22 cellular contexts compared by ENCODE assay signal in the genomic region with DNA sequence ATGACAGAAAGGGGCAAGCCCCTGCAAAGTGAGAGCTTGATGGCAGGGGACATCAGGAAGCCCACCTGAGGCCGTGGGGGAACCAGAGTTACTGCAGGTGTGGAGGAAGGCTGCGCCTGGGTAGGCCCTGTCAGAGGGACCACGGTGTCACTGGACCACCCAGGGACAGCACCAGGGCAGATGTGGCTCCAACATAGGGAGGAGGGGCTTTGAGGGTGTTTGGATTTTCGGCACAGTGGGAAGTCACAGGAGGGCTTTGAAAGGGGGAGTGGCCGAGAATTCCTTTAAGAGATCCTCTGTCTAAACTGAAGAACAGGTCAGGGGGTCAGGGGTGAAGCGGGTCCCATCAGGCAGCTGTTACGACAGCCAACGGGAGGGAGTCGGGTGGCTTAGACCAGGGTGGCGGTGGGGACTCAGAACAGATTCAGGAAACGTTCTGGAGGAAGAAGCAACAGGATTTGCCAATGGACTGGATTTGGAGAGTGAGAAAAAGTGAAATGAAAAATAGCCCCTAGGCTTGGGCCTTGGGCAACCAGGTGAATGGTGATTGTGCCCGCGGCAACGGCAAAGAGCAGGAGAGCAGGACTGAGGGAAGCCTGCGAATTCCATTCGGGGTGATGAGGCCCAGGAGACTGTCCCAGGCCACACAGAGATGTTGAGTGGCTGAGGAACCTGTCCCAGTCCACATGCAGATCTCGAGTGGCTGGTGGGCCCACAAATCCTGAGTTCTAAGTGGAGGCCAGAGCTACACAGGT.
DNase-seq lines count a peak whose midpoint lies in the region; ATAC-seq, FAIRE-seq and TF ChIP-seq lines count a peak whose summit lies in the region.
"Had no signal": no experiment of that assay in that cellular context is flagged by ENCODE, and none has a peak within 500 bp of the region (broad histone marks: within the 10 kb centered on the region; RNA-seq: fewer than 3 reads in every experiment).

No MANE protein-coding gene starts in this region.

- no peak overlapping the region for H3K4me3 ChIP-seq in Caco-2 (ENCODE audit: low read depth, low read length)
- H3K4me3 ChIP-seq in pancreas = no peak overlapping the region
- H3K4me3 ChIP-seq: BLaER1 treated with 17β-estradiol and CSF1 and Interleukin-3, amounts not matched to agents 10 nM and 100 nM; HAP-1 had no signal

- no peaks in the 10 kb centered on the region for H3K27me3 ChIP-seq in Caco-2 (replicated peaks; ENCODE audit: control insufficient read depth, insufficient read depth, low read length)
- no peaks in the 10 kb centered on the region for H3K27me3 ChIP-seq in pancreas
- H3K27me3 ChIP-seq: BLaER1 treated with 17β-estradiol and CSF1 and Interleukin-3, amounts not matched to agents 10 nM and 100 nM had no signal

- peaks cover 25% of the 10 kb centered on the region for H3K4me1 Mint-ChIP-seq in Caco-2 (ENCODE audit: low read depth, unreplicated experiment)
- H3K4me1 Mint-ChIP-seq in activated T-helper 1 cell treated with anti-CD3 and anti-CD28 coated beads, Interleukin-12 subunit alpha, Interleukin-12 subunit beta, Interleukin-2, Interleukin-4 antibody, amounts not matched to agents 30 ng/mL and 10 ng/mL and 1 ng/mL, durations not matched to agents 14 hours and 24 hours and 36 hours (ENCODE audit: low read depth) = no peaks in the 10 kb centered on the region
- peaks cover 0 to 5% (median 0%) of the 10 kb centered on the region in 4 donors for H3K4me1 Mint-ChIP-seq in naive thymus-derived CD8-positive, alpha-beta T cell
- H3K4me1 Mint-ChIP-seq: CD4-positive, alpha-beta memory T cell had no signal

- H3K36me3 ChIP-seq in Caco-2 (ENCODE audit: control insufficient read depth, insufficient read depth, low read length) (peaks cover 3% of the 10 kb centered on the region), pancreas (no peaks in the 10 kb centered on the region)
- H3K36me3 ChIP-seq: BLaER1 treated with 17β-estradiol and CSF1 and Interleukin-3, amounts not matched to agents 10 nM and 100 nM; HAP-1 had no signal

- TF ChIP-seq CTCF in Caco-2 (IDR thresholded peaks at IDR 0.05; ENCODE audit: insufficient read depth in 1 of 2, low read depth in 1 of 2, low read length in 1 of 2, severe bottlenecking in 1 of 2, unreplicated experiment in 1 of 2) (no peak), pancreas (IDR thresholded peaks at IDR 0.05) (no peak), GM20000 (IDR thresholded peaks at IDR 0.05; ENCODE audit: extremely low read depth, missing control alignments) (no peak)

- FAIRE-seq in pancreas (lab: Jason Lieb, UNC) = no peak
- FAIRE-seq: HTR-8/SVneo had no signal

- peak overlapping the region; percentile 75 for H3K27ac Mint-ChIP-seq in Caco-2 (ENCODE audit: unreplicated experiment)
- H3K27ac Mint-ChIP-seq in activated T-helper 1 cell treated with anti-CD3 and anti-CD28 coated beads, Interleukin-12 subunit alpha, Interleukin-12 subunit beta, Interleukin-2, Interleukin-4 antibody, amounts not matched to agents 30 ng/mL and 10 ng/mL and 1 ng/mL, durations not matched to agents 14 hours and 24 hours and 36 hours = peak overlapping the region; percentile 34
- no peak overlapping the region for H3K27ac Mint-ChIP-seq in naive thymus-derived CD8-positive, alpha-beta T cell
- H3K27ac Mint-ChIP-seq: CD4-positive, alpha-beta memory T cell had no signal

- no peak for ATAC-seq in pancreas
- ATAC-seq in HG03354 (IDR thresholded peaks at IDR 0.05; ENCODE audit: poor library complexity, severe bottlenecking, unreplicated experiment) = no peak
- no peak for ATAC-seq in naive thymus-derived CD8-positive, alpha-beta T cell
- ATAC-seq: Panc1, SK-N-SH treated with all-trans-retinoic acid at 6 μM for 48 hours had no signal

- no peak for DNase-seq in Caco-2
- no peak for DNase-seq in activated T-helper 1 cell treated with anti-CD3 and anti-CD28 coated beads, Interleukin-12 subunit alpha, Interleukin-12 subunit beta, Interleukin-2, Interleukin-4 antibody, amounts not matched to agents 30 ng/mL and 10 ng/mL and 1 ng/mL, durations not matched to agents 14 hours and 24 hours and 36 hours (ENCODE audit: low spot score)
- peak; percentile 28 for DNase-seq in left kidney (ENCODE audit: low read depth, low spot score)
- DNase-seq in pancreas = no peak
- no peak for DNase-seq in GM20000 (ENCODE audit: low spot score)
- no peak for DNase-seq in NCI-H1930 (lab: John Stamatoyannopoulos, UW)
- DNase-seq in naive thymus-derived CD8-positive, alpha-beta T cell = no peak
- DNase-seq: 8988T; CD4-positive, alpha-beta memory T cell; GDM1; IMR-90; NCI-H1105 treated with DMSO at 0.1 percent for 48 hours; NCI-H2081 treated with DMSO at 0.1 percent for 48 hours; NCI-H2171 treated with DMSO at 0.1 percent for 48 hours; NCI-H524 treated with DMSO at 0.1 percent for 48 hours had no signal

- peaks cover 80% of the 10 kb centered on the region for H3K36me3 Mint-ChIP-seq in Caco-2 (ENCODE audit: insufficient read depth, unreplicated experiment)
- no peaks in the 10 kb centered on the region for H3K36me3 Mint-ChIP-seq in activated T-helper 1 cell treated with anti-CD3 and anti-CD28 coated beads, Interleukin-12 subunit alpha, Interleukin-12 subunit beta, Interleukin-2, Interleukin-4 antibody, amounts not matched to agents 30 ng/mL and 10 ng/mL and 1 ng/mL, durations not matched to agents 14 hours and 24 hours and 36 hours (ENCODE audit: low read depth)
- no peaks in the 10 kb centered on the region for H3K36me3 Mint-ChIP-seq in naive thymus-derived CD8-positive, alpha-beta T cell
- H3K36me3 Mint-ChIP-seq: CD4-positive, alpha-beta memory T cell had no signal

- BruUV-seq in Caco-2 (replicated peaks; lab: Mats Ljungman, UMichigan) = no TSS peak

- peak overlapping the region; percentile 31 to 79 (median 52) for H3K27ac ChIP-seq in pancreas
- H3K27ac ChIP-seq: BLaER1 treated with 17β-estradiol and CSF1 and Interleukin-3, amounts not matched to agents 10 nM and 100 nM; KMS-11 had no signal

- no peaks in the 10 kb centered on the region for H3K27me3 Mint-ChIP-seq in Caco-2 (ENCODE audit: insufficient read depth, unreplicated experiment)
- H3K27me3 Mint-ChIP-seq in activated T-helper 1 cell treated with anti-CD3 and anti-CD28 coated beads, Interleukin-12 subunit alpha, Interleukin-12 subunit beta, Interleukin-2, Interleukin-4 antibody, amounts not matched to agents 30 ng/mL and 10 ng/mL and 1 ng/mL, durations not matched to agents 14 hours and 24 hours and 36 hours (ENCODE audit: insufficient read depth) = no peaks in the 10 kb centered on the region
- H3K27me3 Mint-ChIP-seq in naive thymus-derived CD8-positive, alpha-beta T cell = peaks cover 0 to 32% (median 0%) of the 10 kb centered on the region in 5 donors
- H3K27me3 Mint-ChIP-seq: CD4-positive, alpha-beta memory T cell had no signal

- no peaks in the 10 kb centered on the region for H3K9me3 Mint-ChIP-seq in Caco-2 (ENCODE audit: unreplicated experiment)
- H3K9me3 Mint-ChIP-seq in activated T-helper 1 cell treated with anti-CD3 and anti-CD28 coated beads, Interleukin-12 subunit alpha, Interleukin-12 subunit beta, Interleukin-2, Interleukin-4 antibody, amounts not matched to agents 30 ng/mL and 10 ng/mL and 1 ng/mL, durations not matched to agents 14 hours and 24 hours and 36 hours = peaks cover 7% of the 10 kb centered on the region
- H3K9me3 Mint-ChIP-seq in naive thymus-derived CD8-positive, alpha-beta T cell = peaks cover 0 to 11% (median 0%) of the 10 kb centered on the region in 9 donors

- POLR2A ChIA-PET in Caco-2 (lab: Charles Lee) = no interaction called here
- POLR2A ChIA-PET in naive thymus-derived CD8-positive, alpha-beta T cell (lab: Charles Lee) = no interaction called here

- H3K4me3 Mint-ChIP-seq in Caco-2 (ENCODE audit: unreplicated experiment) = no peak overlapping the region
- no peak overlapping the region for H3K4me3 Mint-ChIP-seq in activated T-helper 1 cell treated with anti-CD3 and anti-CD28 coated beads, Interleukin-12 subunit alpha, Interleukin-12 subunit beta, Interleukin-2, Interleukin-4 antibody, amounts not matched to agents 30 ng/mL and 10 ng/mL and 1 ng/mL, durations not matched to agents 14 hours and 24 hours and 36 hours
- no peak overlapping the region for H3K4me3 Mint-ChIP-seq in naive thymus-derived CD8-positive, alpha-beta T cell
- H3K4me3 Mint-ChIP-seq: CD4-positive, alpha-beta memory T cell had no signal

- intact Hi-C loops in Caco-2 (cut with micrococcal nuclease; ENCODE audit: unreplicated experiment) (no loop called here), pancreas (cut with DNase I) (no loop called here)
- intact Hi-C loops in activated T-helper 1 cell treated with anti-CD3 and anti-CD28 coated beads, Interleukin-12 subunit alpha, Interleukin-12 subunit beta, Interleukin-2, Interleukin-4 antibody, amounts not matched to agents 30 ng/mL and 10 ng/mL and 1 ng/mL, durations not matched to agents 14 hours and 24 hours and 36 hours (cut with micrococcal nuclease) = no loop called here

- H3K9me3 ChIP-seq in Caco-2 (no peaks in the 10 kb centered on the region), pancreas (no peaks in the 10 kb centered on the region)
- H3K9me3 ChIP-seq: BLaER1 treated with 17β-estradiol and CSF1 and Interleukin-3, amounts not matched to agents 10 nM and 100 nM had no signal

- CTCF ChIA-PET in Caco-2 (lab: Charles Lee) = no interaction called here

- 84 to 90% methylated on average over 17 of the region's 17 CpGs for WGBS in pancreas, 2 donors

- H3K4me1 ChIP-seq in Caco-2 (peaks cover 16% of the 10 kb centered on the region), pancreas (peaks cover 0 to 41% (median 27%) of the 10 kb centered on the region in 3 donors)
- H3K4me1 ChIP-seq: HAP-1 had no signal

Comparison
In these comparisons a context has a peak if more than half of its experiments do, and no peak if none do; other contexts are left out.
1. H3K27ac Mint-ChIP-seq: peak in Caco-2 (single experiment) and activated T-helper 1 cell treated with anti-CD3 and anti-CD28 coated beads, Interleukin-12 subunit alpha, Interleukin-12 subunit beta, Interleukin-2, Interleukin-4 antibody, amounts not matched to agents 30 ng/mL and 10 ng/mL and 1 ng/mL, durations not matched to agents 14 hours and 24 hours and 36 hours (single experiment); none in naive thymus-derived CD8-positive, alpha-beta T cell (0 of 10).